15 cellular contexts compared by ENCODE assay signal in genomic region chr19:3015126-3016057, GRCh38. TPM values are rescaled to one million over a fixed set of nuclear protein-coding genes. Genes with fewer than 3 reads are reported as not detected.
DNase-seq lines count a peak whose midpoint lies in the region; TF ChIP-seq lines count a peak whose summit lies in the region.
"Had no signal": no experiment of that assay in that cellular context is flagged by ENCODE, and none has a peak within 500 bp of the region (broad histone marks: within the 10 kb centered on the region; RNA-seq: fewer than 3 reads in every experiment).

No MANE protein-coding gene starts in this region.

- H3K36me3 ChIP-seq in neuronal stem cell (replicated peaks in 1 of 2; ENCODE audit: control insufficient read depth in 2 of 2, insufficient read depth in 2 of 2, low read length in 2 of 2), result no peaks in the 10 kb centered on the region
- H3K36me3 ChIP-seq in tibial nerve, result peaks cover 0 to 66% (median 0%) of the 10 kb centered on the region in 3 donors

- no peak for TF ChIP-seq CTCF in tibial nerve (IDR thresholded peaks at IDR 0.05)

- H2BK15ac ChIP-seq in neuronal stem cell (ENCODE audit: low read length), result peak overlapping the region; percentile 59

- peak; percentile 37 for DNase-seq in D341Med (ENCODE audit: low spot score)
- peak; percentile 23 for DNase-seq in RPMI8226
- DNase-seq in neuronal stem cell (ENCODE audit: low spot score), result no peak
- DNase-seq in NCI-H1417 treated with DMSO at 0.1 percent for 48 hours (lab: John Stamatoyannopoulos, UW), result no peak
- no peak for DNase-seq in NCI-H1930 (lab: John Stamatoyannopoulos, UW)
- no peak for DNase-seq in tibial nerve (ENCODE audit: low spot score in 2 of 2)
- DNase-seq: AML-193; Calu3; CD4-positive, alpha-beta memory T cell; DMS 273 treated with DMSO at 0.1 percent for 48 hours; DMS53; H9 had no signal

- H4K8ac ChIP-seq in neuronal stem cell (ENCODE audit: low read depth, low read length), result no peak overlapping the region

- no peak overlapping the region for H3K4me2 ChIP-seq in neuronal stem cell (ENCODE audit: insufficient read depth, low read length, poor library complexity, severe bottlenecking)
- H3K4me2 ChIP-seq: GM23338, KMS-11 had no signal

- H3K9ac ChIP-seq in neuronal stem cell (ENCODE audit: low read depth, low read length, poor library complexity), result no peak overlapping the region
- H3K9ac ChIP-seq: KMS-11 had no signal

- peak overlapping the region; percentile 13 for H3K18ac ChIP-seq in neuronal stem cell (ENCODE audit: low read length)

- no peak overlapping the region for H2AFZ ChIP-seq in neuronal stem cell (ENCODE audit: low read length)
- H2AFZ ChIP-seq: GM23338 had no signal

- H3K4me3 ChIP-seq in neuronal stem cell (ENCODE audit: low read length in 2 of 2) (no peak overlapping the region), tibial nerve (no peak overlapping the region)
- H3K4me3 ChIP-seq: GM23338 had no signal

- H2BK12ac ChIP-seq in neuronal stem cell (ENCODE audit: low read length), result no peak overlapping the region

- no peaks in the 10 kb centered on the region for H3K79me1 ChIP-seq in neuronal stem cell (ENCODE audit: low read depth, low read length)

- no peak for TF ChIP-seq EP300 in tibial nerve (IDR thresholded peaks at IDR 0.05)

- no CpG with 5 or more reads among the region's 22 CpGs for WGBS in neuronal stem cell (ENCODE audit: extremely low coverage in 2 of 2, insufficient read length in 2 of 2, insufficient replicate concordance in 1 of 2), 2 donors
- WGBS in tibial nerve, 2 donors, result 88 to 90% methylated on average over 22 of the region's 22 CpGs

- H2BK5ac ChIP-seq in neuronal stem cell (ENCODE audit: low read length), result no peak overlapping the region

- no peak overlapping the region for H4K91ac ChIP-seq in neuronal stem cell (ENCODE audit: low read depth, low read length, poor library complexity)

- H2AK5ac ChIP-seq in neuronal stem cell (ENCODE audit: low read depth, low read length), result peak overlapping the region; percentile 83

- H3K27ac ChIP-seq in neuronal stem cell (replicated peaks; ENCODE audit: low read length), result no peak overlapping the region
- H3K27ac ChIP-seq in tibial nerve, result peak overlapping the region in 1 of 4 donors; percentile 7
- H3K27ac ChIP-seq: C4-2B, KMS-11 had no signal

- H3K27me3 ChIP-seq in neuronal stem cell (ENCODE audit: control insufficient read depth in 3 of 3, insufficient read depth in 3 of 3, low read depth in 1 of 3, low read length in 3 of 3) (peaks cover 0 to 17% (median 0%) of the 10 kb centered on the region in 3 experiments), tibial nerve (no peaks in the 10 kb centered on the region)

- H3K4ac ChIP-seq in neuronal stem cell (ENCODE audit: low read length), result no peak overlapping the region

- H3K14ac ChIP-seq in neuronal stem cell (ENCODE audit: low read length), result no peak overlapping the region

- H3K4me1 ChIP-seq in neuronal stem cell (ENCODE audit: control insufficient read depth in 2 of 2, insufficient read depth in 1 of 2, low read depth in 1 of 2, low read length in 2 of 2) (peaks cover 0 to 12% of the 10 kb centered on the region in 2 donors), tibial nerve (peaks cover 0 to 10% (median 0%) of the 10 kb centered on the region in 4 donors)

- no peak overlapping the region for H2BK120ac ChIP-seq in neuronal stem cell (ENCODE audit: low read depth, low read length)

- H3K9me3 ChIP-seq in neuronal stem cell (replicated peaks in 1 of 2; ENCODE audit: control insufficient read depth in 2 of 2, insufficient read depth in 1 of 2, low read depth in 1 of 2, low read length in 2 of 2), result no peaks in the 10 kb centered on the region
- H3K9me3 ChIP-seq in tibial nerve, result no peaks in the 10 kb centered on the region

- peak overlapping the region; percentile 57 for H3K23ac ChIP-seq in neuronal stem cell (ENCODE audit: low read depth, low read length, poor library complexity)

- no peak for TF ChIP-seq POLR2A in tibial nerve (IDR thresholded peaks at IDR 0.05)

RNA-seq across cellular contexts. Expression of gene TLE2, which starts 13.7 kb away (rescaled TPM):
- polyA plus RNA-seq in neuronal stem cell (2013, experiment 1 of 2), result 0.36 TPM
- 0.21 TPM for polyA plus RNA-seq in neuronal stem cell (2013, experiment 2 of 2)
- 100 to 1,000 TPM in 3 of 4 donors, 10 to 100 TPM in 1; 87.5 to 184 (median 122) TPM for total RNA-seq in tibial nerve

RNA-seq across cellular contexts. Expression of gene TLE6, which starts 38.0 kb away (rescaled TPM):
- 0.88 TPM for polyA plus RNA-seq in neuronal stem cell (2013, experiment 1 of 2)
- polyA plus RNA-seq in neuronal stem cell (2013, experiment 2 of 2), result 0.75 TPM
- total RNA-seq in tibial nerve, result 10 to 100 TPM in 1 of 4 donors, 1 to 10 TPM in 1, under 1 TPM in 2; 0.44 to 13.5 (median 2.7) TPM
- total RNA-seq: CD4-positive, alpha-beta memory T cell had no signal
- polyA plus RNA-seq: CD4-positive, alpha-beta memory T cell had no signal

RNA-seq across cellular contexts. Expression of gene TLE5, which starts 46.9 kb away (rescaled TPM):
- polyA plus RNA-seq in neuronal stem cell (2013, experiment 1 of 2), result 162 TPM
- 164 TPM for polyA plus RNA-seq in neuronal stem cell (2013, experiment 2 of 2)
- total RNA-seq in tibial nerve, result 1,000 to 10,000 TPM in 1 of 4 donors, 100 to 1,000 TPM in 3; 449 to 1,111 (median 479) TPM

Comparison
In these comparisons a context has a peak if more than half of its experiments do, and no peak if none do; other contexts are left out.
1. DNase-seq: peak in D341Med (single experiment) and RPMI8226 (single experiment); none in neuronal stem cell (single experiment), NCI-H1417 treated with DMSO at 0.1 percent for 48 hours (single experiment), NCI-H1930 (0 of 2) and tibial nerve (0 of 2).